Comparison of ENCODE assay signal across 1 cellular context in the genomic region with DNA sequence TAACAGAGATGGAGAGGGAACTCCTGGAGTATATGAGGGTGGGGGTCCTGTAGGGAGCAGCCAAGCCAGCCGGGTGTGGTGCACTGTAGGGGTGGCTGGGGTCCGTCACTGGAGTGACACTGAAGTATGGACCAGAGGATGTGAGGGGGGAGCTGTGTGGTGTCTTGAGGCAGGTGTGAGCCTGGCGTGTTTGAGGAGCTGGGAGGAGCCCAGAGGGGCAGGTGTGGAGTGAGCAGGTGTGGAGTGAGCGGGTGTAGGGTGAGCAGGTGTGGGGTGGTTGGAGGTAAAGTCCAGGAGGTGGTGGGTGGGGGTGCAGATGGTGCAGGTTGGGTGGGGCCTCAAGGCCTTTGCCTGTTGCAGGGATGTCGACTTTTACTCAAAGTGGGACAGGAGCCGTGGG.
TF ChIP-seq lines count a peak whose summit lies in the region.

No MANE protein-coding gene starts in this region.

TF ChIP-seq in HepG2, 621 proteins besides CTCF, POLR2A, EP300 and RAD21:
- no peak for TF ChIP-seq ZNF24 (IDR thresholded peaks at IDR 0.05)
- TF ChIP-seq, protein P1, sequence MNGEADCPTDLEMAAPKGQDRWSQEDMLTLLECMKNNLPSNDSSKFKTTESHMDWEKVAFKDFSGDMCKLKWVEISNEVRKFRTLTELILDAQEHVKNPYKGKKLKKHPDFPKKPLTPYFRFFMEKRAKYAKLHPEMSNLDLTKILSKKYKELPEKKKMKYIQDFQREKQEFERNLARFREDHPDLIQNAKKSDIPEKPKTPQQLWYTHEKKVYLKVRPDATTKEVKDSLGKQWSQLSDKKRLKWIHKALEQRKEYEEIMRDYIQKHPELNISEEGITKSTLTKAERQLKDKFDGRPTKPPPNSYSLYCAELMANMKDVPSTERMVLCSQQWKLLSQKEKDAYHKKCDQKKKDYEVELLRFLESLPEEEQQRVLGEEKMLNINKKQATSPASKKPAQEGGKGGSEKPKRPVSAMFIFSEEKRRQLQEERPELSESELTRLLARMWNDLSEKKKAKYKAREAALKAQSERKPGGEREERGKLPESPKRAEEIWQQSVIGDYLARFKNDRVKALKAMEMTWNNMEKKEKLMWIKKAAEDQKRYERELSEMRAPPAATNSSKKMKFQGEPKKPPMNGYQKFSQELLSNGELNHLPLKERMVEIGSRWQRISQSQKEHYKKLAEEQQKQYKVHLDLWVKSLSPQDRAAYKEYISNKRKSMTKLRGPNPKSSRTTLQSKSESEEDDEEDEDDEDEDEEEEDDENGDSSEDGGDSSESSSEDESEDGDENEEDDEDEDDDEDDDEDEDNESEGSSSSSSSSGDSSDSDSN (CRISPR knock-in tag; IDR thresholded peaks at IDR 0.05) = no peak
- TF ChIP-seq AGO2 (optimal IDR thresholded peaks at IDR 0.05; ENCODE audit: low read depth, low read length) = peak; percentile 19
- no peak for TF ChIP-seq BORCS8-MEF2B (CRISPR knock-in tag; IDR thresholded peaks at IDR 0.05)
- TF ChIP-seq GMEB1 (CRISPR knock-in tag; IDR thresholded peaks at IDR 0.05; ENCODE audit: borderline replicate concordance) = no peak
